15 cellular contexts compared by ENCODE assay signal in genomic region chr21:42777064-42777756, GRCh38.
DNase-seq lines count a peak whose midpoint lies in the region; ATAC-seq and TF ChIP-seq lines count a peak whose summit lies in the region.
"Had no signal": no experiment of that assay in that cellular context is flagged by ENCODE, and none has a peak within 500 bp of the region (broad histone marks: within the 10 kb centered on the region; RNA-seq: fewer than 3 reads in every experiment).

No MANE protein-coding gene starts in this region.

- H3K27me3 ChIP-seq in HUES48 (ENCODE audit: control insufficient read depth, insufficient read depth, low read length): peaks cover 20% of the 10 kb centered on the region

- peak overlapping the region in 4 of 5 experiments; percentile 26 to 92 (median 60) for H3K27ac Mint-ChIP-seq in brain
- peak overlapping the region; percentile 42 for H3K27ac Mint-ChIP-seq in stimulated activated naive B cell treated with anti-CD40 and anti-IgM and Interleukin-4, amounts not matched to agents 10 μg/mL and 1 μg/mL and 100 μg/mL, for 72 hours
- H3K27ac Mint-ChIP-seq: activated naive CD8-positive, alpha-beta T cell treated with anti-CD3 and anti-CD28 coated beads, Interleukin-2, amount 10 ng/mL, durations not matched to agents 7 days and 5 days had no signal

- H3K4me1 Mint-ChIP-seq in brain: peaks cover 35% of the 10 kb centered on the region
- H3K4me1 Mint-ChIP-seq in stimulated activated naive B cell treated with anti-CD40 and anti-IgM and Interleukin-4, amounts not matched to agents 10 μg/mL and 1 μg/mL and 100 μg/mL, for 72 hours: peaks cover 26 to 27% of the 10 kb centered on the region in 2 donors

- H3K4me1 ChIP-seq in HUES48 (ENCODE audit: control insufficient read depth, insufficient read depth, low read length) (peaks cover 17% of the 10 kb centered on the region), mucosa of descending colon (ENCODE audit: low read depth) (peaks cover 8% of the 10 kb centered on the region)

- DNase-seq in mucosa of descending colon (no peak), NCI-H82 treated with DMSO at 0.1 percent for 48 hours (lab: John Stamatoyannopoulos, UW; ENCODE audit: unreplicated experiment) (no peak)
- DNase-seq in stimulated activated naive B cell treated with anti-CD40 and anti-IgM and Interleukin-4, amounts not matched to agents 10 μg/mL and 1 μg/mL and 100 μg/mL, for 72 hours: no peak
- no peak for DNase-seq in activated naive CD4-positive, alpha-beta T cell (lab: John Stamatoyannopoulos, UW)
- DNase-seq: activated CD4-positive, alpha-beta T cell treated with anti-CD3 and anti-CD28 coated beads, Interleukin-2, amount 50 U/mL, for 4 hours; activated CD8-positive, alpha-beta memory T cell treated with anti-CD3 and anti-CD28 coated beads, Interleukin-2, amount 50 U/mL, for 48 hours; activated naive CD8-positive, alpha-beta T cell treated with anti-CD3 and anti-CD28 coated beads, Interleukin-2, amount 10 ng/mL, durations not matched to agents 7 days and 5 days; DMS79 treated with DMSO at 0.1 percent for 48 hours; effector memory CD8-positive, alpha-beta T cell; NCI-H1694 treated with DMSO at 0.1 percent for 48 hours; NCI-H69; T-helper 9 cell had no signal

- ATAC-seq in mucosa of descending colon: peak; percentile 4
- ATAC-seq in stimulated activated naive B cell treated with anti-CD40 and anti-IgM and Interleukin-4, amounts not matched to agents 10 μg/mL and 1 μg/mL and 100 μg/mL, for 72 hours (replicated peaks): peak; percentile 65 to 67
- no peak for ATAC-seq in GM21423 (IDR thresholded peaks at IDR 0.05; ENCODE audit: unreplicated experiment)
- ATAC-seq: effector memory CD8-positive, alpha-beta T cell had no signal

- H3K4me3 ChIP-seq in HUES48 (ENCODE audit: low read depth, low read length) (no peak overlapping the region), mucosa of descending colon (no peak overlapping the region)

- H3K36me3 ChIP-seq in HUES48 (ENCODE audit: control insufficient read depth, insufficient read depth, low read length) (peaks cover 30% of the 10 kb centered on the region), mucosa of descending colon (ENCODE audit: low read depth) (no peaks in the 10 kb centered on the region)

- H3K9me3 Mint-ChIP-seq in brain: peaks cover 0 to 6% (median 0%) of the 10 kb centered on the region in 5 experiments
- no peaks in the 10 kb centered on the region for H3K9me3 Mint-ChIP-seq in stimulated activated naive B cell treated with anti-CD40 and anti-IgM and Interleukin-4, amounts not matched to agents 10 μg/mL and 1 μg/mL and 100 μg/mL, for 72 hours
- H3K9me3 Mint-ChIP-seq: activated naive CD8-positive, alpha-beta T cell treated with anti-CD3 and anti-CD28 coated beads, Interleukin-2, amount 10 ng/mL, durations not matched to agents 7 days and 5 days; effector memory CD8-positive, alpha-beta T cell had no signal

- no peak overlapping the region for H3K27ac ChIP-seq in HUES48 (ENCODE audit: low read depth, low read length)

- intact Hi-C loops in mucosa of descending colon (cut with DNase I, micrococcal nuclease): no loop called here

- TF ChIP-seq CTCF in brain (conservative IDR thresholded peaks at IDR 0.05) (no peak), mucosa of descending colon (IDR thresholded peaks at IDR 0.05) (no peak)

- peak overlapping the region in 2 of 5 experiments; percentile 18 to 64 for H3K4me3 Mint-ChIP-seq in brain
- no peak overlapping the region for H3K4me3 Mint-ChIP-seq in stimulated activated naive B cell treated with anti-CD40 and anti-IgM and Interleukin-4, amounts not matched to agents 10 μg/mL and 1 μg/mL and 100 μg/mL, for 72 hours
- H3K4me3 Mint-ChIP-seq: activated naive CD8-positive, alpha-beta T cell treated with anti-CD3 and anti-CD28 coated beads, Interleukin-2, amount 10 ng/mL, durations not matched to agents 7 days and 5 days; effector memory CD8-positive, alpha-beta T cell had no signal

- H3K36me3 Mint-ChIP-seq in brain: peaks cover 37% of the 10 kb centered on the region
- H3K36me3 Mint-ChIP-seq in stimulated activated naive B cell treated with anti-CD40 and anti-IgM and Interleukin-4, amounts not matched to agents 10 μg/mL and 1 μg/mL and 100 μg/mL, for 72 hours: peaks cover 0 to 2% of the 10 kb centered on the region in 2 donors
- H3K36me3 Mint-ChIP-seq: activated naive CD8-positive, alpha-beta T cell treated with anti-CD3 and anti-CD28 coated beads, Interleukin-2, amount 10 ng/mL, durations not matched to agents 7 days and 5 days had no signal

- no peaks in the 10 kb centered on the region for H3K9me3 ChIP-seq in HUES48 (ENCODE audit: control insufficient read depth, insufficient read depth, low read length)
- no peaks in the 10 kb centered on the region for H3K9me3 ChIP-seq in mucosa of descending colon

- peaks cover 7% of the 10 kb centered on the region for H3K27me3 Mint-ChIP-seq in brain
- H3K27me3 Mint-ChIP-seq in stimulated activated naive B cell treated with anti-CD40 and anti-IgM and Interleukin-4, amounts not matched to agents 10 μg/mL and 1 μg/mL and 100 μg/mL, for 72 hours: peaks cover 31% of the 10 kb centered on the region in 2 donors

- 0 out of 2 replicates have a peak overlapping the region, but pooled peaks have one; percentile 20 for H3K9ac ChIP-seq in HUES48 (ENCODE audit: low read depth, low read length)
